ENCODE assay signal across 1 cellular context in the genomic region with DNA sequence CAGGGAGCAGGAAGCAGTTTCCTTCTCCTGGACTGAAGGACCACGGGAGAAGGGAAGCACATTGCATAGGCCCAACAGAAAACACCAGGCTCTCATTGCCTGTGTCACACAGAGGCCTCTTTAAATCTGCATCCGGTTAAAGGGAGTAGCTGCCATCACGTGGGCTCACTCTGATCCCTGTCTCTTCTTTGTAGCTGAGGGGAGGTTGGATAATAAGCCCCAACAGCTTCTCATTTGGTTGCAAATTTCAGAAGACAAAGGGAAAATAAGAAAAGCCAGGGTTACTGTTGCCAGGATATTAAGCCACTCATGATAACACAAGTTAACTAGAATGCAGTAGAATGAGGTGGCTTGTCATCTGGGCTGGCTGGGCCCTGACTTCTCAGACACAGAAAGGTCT.
TF ChIP-seq lines count a peak whose summit lies in the region.

No MANE protein-coding gene starts in this region.

TF ChIP-seq in H1, 55 proteins besides CTCF, POLR2A, EP300 and RAD21 (continued from another document):
- TF ChIP-seq, protein P1, sequence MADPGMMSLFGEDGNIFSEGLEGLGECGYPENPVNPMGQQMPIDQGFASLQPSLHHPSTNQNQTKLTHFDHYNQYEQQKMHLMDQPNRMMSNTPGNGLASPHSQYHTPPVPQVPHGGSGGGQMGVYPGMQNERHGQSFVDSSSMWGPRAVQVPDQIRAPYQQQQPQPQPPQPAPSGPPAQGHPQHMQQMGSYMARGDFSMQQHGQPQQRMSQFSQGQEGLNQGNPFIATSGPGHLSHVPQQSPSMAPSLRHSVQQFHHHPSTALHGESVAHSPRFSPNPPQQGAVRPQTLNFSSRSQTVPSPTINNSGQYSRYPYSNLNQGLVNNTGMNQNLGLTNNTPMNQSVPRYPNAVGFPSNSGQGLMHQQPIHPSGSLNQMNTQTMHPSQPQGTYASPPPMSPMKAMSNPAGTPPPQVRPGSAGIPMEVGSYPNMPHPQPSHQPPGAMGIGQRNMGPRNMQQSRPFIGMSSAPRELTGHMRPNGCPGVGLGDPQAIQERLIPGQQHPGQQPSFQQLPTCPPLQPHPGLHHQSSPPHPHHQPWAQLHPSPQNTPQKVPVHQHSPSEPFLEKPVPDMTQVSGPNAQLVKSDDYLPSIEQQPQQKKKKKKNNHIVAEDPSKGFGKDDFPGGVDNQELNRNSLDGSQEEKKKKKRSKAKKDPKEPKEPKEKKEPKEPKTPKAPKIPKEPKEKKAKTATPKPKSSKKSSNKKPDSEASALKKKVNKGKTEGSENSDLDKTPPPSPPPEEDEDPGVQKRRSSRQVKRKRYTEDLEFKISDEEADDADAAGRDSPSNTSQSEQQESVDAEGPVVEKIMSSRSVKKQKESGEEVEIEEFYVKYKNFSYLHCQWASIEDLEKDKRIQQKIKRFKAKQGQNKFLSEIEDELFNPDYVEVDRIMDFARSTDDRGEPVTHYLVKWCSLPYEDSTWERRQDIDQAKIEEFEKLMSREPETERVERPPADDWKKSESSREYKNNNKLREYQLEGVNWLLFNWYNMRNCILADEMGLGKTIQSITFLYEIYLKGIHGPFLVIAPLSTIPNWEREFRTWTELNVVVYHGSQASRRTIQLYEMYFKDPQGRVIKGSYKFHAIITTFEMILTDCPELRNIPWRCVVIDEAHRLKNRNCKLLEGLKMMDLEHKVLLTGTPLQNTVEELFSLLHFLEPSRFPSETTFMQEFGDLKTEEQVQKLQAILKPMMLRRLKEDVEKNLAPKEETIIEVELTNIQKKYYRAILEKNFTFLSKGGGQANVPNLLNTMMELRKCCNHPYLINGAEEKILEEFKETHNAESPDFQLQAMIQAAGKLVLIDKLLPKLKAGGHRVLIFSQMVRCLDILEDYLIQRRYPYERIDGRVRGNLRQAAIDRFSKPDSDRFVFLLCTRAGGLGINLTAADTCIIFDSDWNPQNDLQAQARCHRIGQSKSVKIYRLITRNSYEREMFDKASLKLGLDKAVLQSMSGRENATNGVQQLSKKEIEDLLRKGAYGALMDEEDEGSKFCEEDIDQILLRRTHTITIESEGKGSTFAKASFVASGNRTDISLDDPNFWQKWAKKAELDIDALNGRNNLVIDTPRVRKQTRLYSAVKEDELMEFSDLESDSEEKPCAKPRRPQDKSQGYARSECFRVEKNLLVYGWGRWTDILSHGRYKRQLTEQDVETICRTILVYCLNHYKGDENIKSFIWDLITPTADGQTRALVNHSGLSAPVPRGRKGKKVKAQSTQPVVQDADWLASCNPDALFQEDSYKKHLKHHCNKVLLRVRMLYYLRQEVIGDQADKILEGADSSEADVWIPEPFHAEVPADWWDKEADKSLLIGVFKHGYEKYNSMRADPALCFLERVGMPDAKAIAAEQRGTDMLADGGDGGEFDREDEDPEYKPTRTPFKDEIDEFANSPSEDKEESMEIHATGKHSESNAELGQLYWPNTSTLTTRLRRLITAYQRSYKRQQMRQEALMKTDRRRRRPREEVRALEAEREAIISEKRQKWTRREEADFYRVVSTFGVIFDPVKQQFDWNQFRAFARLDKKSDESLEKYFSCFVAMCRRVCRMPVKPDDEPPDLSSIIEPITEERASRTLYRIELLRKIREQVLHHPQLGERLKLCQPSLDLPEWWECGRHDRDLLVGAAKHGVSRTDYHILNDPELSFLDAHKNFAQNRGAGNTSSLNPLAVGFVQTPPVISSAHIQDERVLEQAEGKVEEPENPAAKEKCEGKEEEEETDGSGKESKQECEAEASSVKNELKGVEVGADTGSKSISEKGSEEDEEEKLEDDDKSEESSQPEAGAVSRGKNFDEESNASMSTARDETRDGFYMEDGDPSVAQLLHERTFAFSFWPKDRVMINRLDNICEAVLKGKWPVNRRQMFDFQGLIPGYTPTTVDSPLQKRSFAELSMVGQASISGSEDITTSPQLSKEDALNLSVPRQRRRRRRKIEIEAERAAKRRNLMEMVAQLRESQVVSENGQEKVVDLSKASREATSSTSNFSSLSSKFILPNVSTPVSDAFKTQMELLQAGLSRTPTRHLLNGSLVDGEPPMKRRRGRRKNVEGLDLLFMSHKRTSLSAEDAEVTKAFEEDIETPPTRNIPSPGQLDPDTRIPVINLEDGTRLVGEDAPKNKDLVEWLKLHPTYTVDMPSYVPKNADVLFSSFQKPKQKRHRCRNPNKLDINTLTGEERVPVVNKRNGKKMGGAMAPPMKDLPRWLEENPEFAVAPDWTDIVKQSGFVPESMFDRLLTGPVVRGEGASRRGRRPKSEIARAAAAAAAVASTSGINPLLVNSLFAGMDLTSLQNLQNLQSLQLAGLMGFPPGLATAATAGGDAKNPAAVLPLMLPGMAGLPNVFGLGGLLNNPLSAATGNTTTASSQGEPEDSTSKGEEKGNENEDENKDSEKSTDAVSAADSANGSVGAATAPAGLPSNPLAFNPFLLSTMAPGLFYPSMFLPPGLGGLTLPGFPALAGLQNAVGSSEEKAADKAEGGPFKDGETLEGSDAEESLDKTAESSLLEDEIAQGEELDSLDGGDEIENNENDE (IDR thresholded peaks at IDR 0.05; ENCODE audit: insufficient replicate concordance, low read length), result no peak
- TF ChIP-seq RNF2 (IDR thresholded peaks at IDR 0.05; ENCODE audit: borderline replicate concordance, low read depth, low read length, missing control alignments, poor library complexity, severe bottlenecking) (no peak), KDM5A (IDR thresholded peaks at IDR 0.05; ENCODE audit: low read length) (no peak), BCL11A (IDR thresholded peaks at IDR 0.05; ENCODE audit: low read depth in 2 of 2, low read length in 2 of 2) (no peak), SIX5 (IDR thresholded peaks at IDR 0.05; ENCODE audit: low read depth, low read length) (no peak)
